In genomic region chr20:49589747-49590146, GRCh38 we compare ENCODE assay signal across 21 cellular contexts. TPM values are rescaled to one million over a fixed set of nuclear protein-coding genes. Genes with fewer than 3 reads are reported as not detected.
DNase-seq lines count a peak whose midpoint lies in the region; ATAC-seq and TF ChIP-seq lines count a peak whose summit lies in the region.
"Had no signal": no experiment of that assay in that cellular context is flagged by ENCODE, and none has a peak within 500 bp of the region (broad histone marks: within the 10 kb centered on the region; RNA-seq: fewer than 3 reads in every experiment).

No MANE protein-coding gene starts in this region.

- H4K91ac ChIP-seq in mesenchymal stem cell (ENCODE audit: low read length), result no peak overlapping the region

- no peak overlapping the region for H3K4me2 ChIP-seq in mesenchymal stem cell (ENCODE audit: low read length, poor library complexity, severe bottlenecking)

- H3K79me1 ChIP-seq in mesenchymal stem cell (replicated peaks; ENCODE audit: low read length, poor library complexity, severe bottlenecking), result no peaks in the 10 kb centered on the region

- TF ChIP-seq POLR2A in vagina (IDR thresholded peaks at IDR 0.05), result no peak

- H3K4me1 ChIP-seq in mesenchymal stem cell (ENCODE audit: control insufficient read depth, insufficient read depth, low read depth, low read length), result peaks cover 18% of the 10 kb centered on the region
- H3K4me1 ChIP-seq in vagina, result peaks cover 62% of the 10 kb centered on the region
- H3K4me1 ChIP-seq: foreskin keratinocyte had no signal

- no peaks in the 10 kb centered on the region for H3K27me3 Mint-ChIP-seq in T-helper 2 cell treated with Interferon-gamma antibody and Interleukin-4, amounts not matched to agents 5 μg/mL and 100 μg/mL, for 36 hours (ENCODE audit: low read depth)
- no peaks in the 10 kb centered on the region for H3K27me3 Mint-ChIP-seq in stimulated activated naive CD8-positive, alpha-beta T cell treated with anti-CD3 and anti-CD28 coated beads, Interleukin-15, Interleukin-2, amounts not matched to agents 100 ng/mL and 50 ng/mL, for 24 hours

- H3K4me1 Mint-ChIP-seq in T-helper 2 cell treated with Interferon-gamma antibody and Interleukin-4, amounts not matched to agents 5 μg/mL and 100 μg/mL, for 36 hours (ENCODE audit: low read depth), result peaks cover 65% of the 10 kb centered on the region
- H3K4me1 Mint-ChIP-seq in stimulated activated naive CD8-positive, alpha-beta T cell treated with anti-CD3 and anti-CD28 coated beads, Interleukin-15, Interleukin-2, amounts not matched to agents 100 ng/mL and 50 ng/mL, for 24 hours (ENCODE audit: low read depth), result peaks cover 80% of the 10 kb centered on the region

- no peak overlapping the region for H2BK120ac ChIP-seq in mesenchymal stem cell (ENCODE audit: low read depth, low read length)

- no peak overlapping the region for H2BK5ac ChIP-seq in mesenchymal stem cell (ENCODE audit: low read depth, low read length, poor library complexity, severe bottlenecking)

- H2BK12ac ChIP-seq in mesenchymal stem cell (ENCODE audit: low read length in 2 of 2), result no peak overlapping the region

- H3K9me3 ChIP-seq in mesenchymal stem cell (ENCODE audit: control insufficient read depth, low read length) (no peaks in the 10 kb centered on the region), vagina (no peaks in the 10 kb centered on the region)

- no peak overlapping the region for H3K14ac ChIP-seq in mesenchymal stem cell (ENCODE audit: low read length in 2 of 2)

- H3K27me3 ChIP-seq in mesenchymal stem cell (ENCODE audit: control insufficient read depth in 1 of 2, insufficient read depth in 1 of 2, low read length in 2 of 2) (no peaks in the 10 kb centered on the region), vagina (no peaks in the 10 kb centered on the region)

- H3K9ac ChIP-seq in mesenchymal stem cell (ENCODE audit: low read length), result peak overlapping the region; percentile 77

- H3K27ac Mint-ChIP-seq in T-helper 2 cell treated with Interferon-gamma antibody and Interleukin-4, amounts not matched to agents 5 μg/mL and 100 μg/mL, for 36 hours, result peak overlapping the region; percentile 97
- peak overlapping the region; percentile 99 for H3K27ac Mint-ChIP-seq in stimulated activated naive CD8-positive, alpha-beta T cell treated with anti-CD3 and anti-CD28 coated beads, Interleukin-15, Interleukin-2, amounts not matched to agents 100 ng/mL and 50 ng/mL, for 24 hours

- H3K27ac ChIP-seq in mesenchymal stem cell (ENCODE audit: low read length, poor library complexity, severe bottlenecking), result no peak overlapping the region
- peak overlapping the region; percentile 36 for H3K27ac ChIP-seq in vagina
- H3K27ac ChIP-seq: foreskin keratinocyte had no signal

- intact Hi-C loops in vagina (cut with DNase I), result no loop called here

- H3K4me3 Mint-ChIP-seq in T-helper 2 cell treated with Interferon-gamma antibody and Interleukin-4, amounts not matched to agents 5 μg/mL and 100 μg/mL, for 36 hours, result peak overlapping the region; percentile 63
- peak overlapping the region; percentile 81 for H3K4me3 Mint-ChIP-seq in stimulated activated naive CD8-positive, alpha-beta T cell treated with anti-CD3 and anti-CD28 coated beads, Interleukin-15, Interleukin-2, amounts not matched to agents 100 ng/mL and 50 ng/mL, for 24 hours

- ATAC-seq in stimulated activated naive CD8-positive, alpha-beta T cell treated with anti-CD3 and anti-CD28 coated beads, Interleukin-15, Interleukin-2, amounts not matched to agents 100 U/mL and 50 U/mL, for 24 hours, result no peak
- no peak for ATAC-seq in HG02852 (IDR thresholded peaks at IDR 0.05; ENCODE audit: unreplicated experiment)
- ATAC-seq: foreskin keratinocyte, HCT116 had no signal

- no peak overlapping the region for H3K18ac ChIP-seq in mesenchymal stem cell (ENCODE audit: low read depth in 1 of 2, low read length in 2 of 2)

- no peak for TF ChIP-seq CTCF in vagina (IDR thresholded peaks at IDR 0.05)

- H2AK5ac ChIP-seq in mesenchymal stem cell (ENCODE audit: low read length, severe bottlenecking), result peak overlapping the region; percentile 24

- peaks cover 16% of the 10 kb centered on the region for H3K9me3 Mint-ChIP-seq in T-helper 2 cell treated with Interferon-gamma antibody and Interleukin-4, amounts not matched to agents 5 μg/mL and 100 μg/mL, for 36 hours
- H3K9me3 Mint-ChIP-seq in stimulated activated naive CD8-positive, alpha-beta T cell treated with anti-CD3 and anti-CD28 coated beads, Interleukin-15, Interleukin-2, amounts not matched to agents 100 ng/mL and 50 ng/mL, for 24 hours, result peaks cover 14% of the 10 kb centered on the region

- H3K4me3 ChIP-seq in mesenchymal stem cell (ENCODE audit: insufficient read depth in 1 of 2, low read depth in 1 of 2, low read length in 2 of 2), result no peak overlapping the region
- no peak overlapping the region for H3K4me3 ChIP-seq in vagina

- no peak overlapping the region for H3K4ac ChIP-seq in mesenchymal stem cell (ENCODE audit: low read depth in 1 of 2, low read length in 2 of 2)

- H4K8ac ChIP-seq in mesenchymal stem cell (ENCODE audit: low read length), result no peak overlapping the region

- H2BK15ac ChIP-seq in mesenchymal stem cell (ENCODE audit: low read depth, poor library complexity, severe bottlenecking), result no peak overlapping the region

- DNase-seq in T-helper 2 cell treated with Interferon-gamma antibody and Interleukin-4, amounts not matched to agents 5 μg/mL and 100 μg/mL, for 36 hours (ENCODE audit: low spot score), result no peak
- DNase-seq in T-helper 2 cell (no peak), mesenchymal stem cell (no peak), vagina (ENCODE audit: extremely low spot score in 2 of 2) (no peak), medulla oblongata (ENCODE audit: extremely low spot score) (no peak)
- DNase-seq in stimulated activated naive CD8-positive, alpha-beta T cell treated with anti-CD3 and anti-CD28 coated beads, Interleukin-15, Interleukin-2, amounts not matched to agents 100 U/mL and 50 U/mL, for 24 hours, result no peak
- DNase-seq: 8988T; activated gamma-delta T cell; anterior cingulate cortex; central memory CD4-positive, alpha-beta T cell; EL; foreskin keratinocyte; kidney glomerular epithelial cell; NCI-H1092; NCI-H2029; NCI-H345; stimulated activated CD4-positive, alpha-beta T cell treated with anti-CD3 and anti-CD28 coated beads, Interleukin-12 subunit alpha, Interleukin-12 subunit beta, amount 100 ng/mL, for 4 hours had no signal

- no peak overlapping the region for H3K23ac ChIP-seq in mesenchymal stem cell (ENCODE audit: low read length in 2 of 2)

- H3K36me3 ChIP-seq in mesenchymal stem cell (ENCODE audit: control insufficient read depth in 1 of 2, insufficient read depth in 2 of 2, low read depth in 1 of 2, low read length in 2 of 2), result no peaks in the 10 kb centered on the region
- H3K36me3 ChIP-seq in vagina, result no peaks in the 10 kb centered on the region

- 74% methylated on average over 6 of the region's 6 CpGs for WGBS in mesenchymal stem cell

- peaks cover 36% of the 10 kb centered on the region for H3K36me3 Mint-ChIP-seq in T-helper 2 cell treated with Interferon-gamma antibody and Interleukin-4, amounts not matched to agents 5 μg/mL and 100 μg/mL, for 36 hours (ENCODE audit: low read depth)
- peaks cover 19% of the 10 kb centered on the region for H3K36me3 Mint-ChIP-seq in stimulated activated naive CD8-positive, alpha-beta T cell treated with anti-CD3 and anti-CD28 coated beads, Interleukin-15, Interleukin-2, amounts not matched to agents 100 ng/mL and 50 ng/mL, for 24 hours (ENCODE audit: low read depth)

- H2AFZ ChIP-seq in mesenchymal stem cell (ENCODE audit: low read depth, low read length), result no peak overlapping the region

RNA-seq across cellular contexts. Expression of gene PTGIS, which starts 21.8 kb away (rescaled TPM):
- 0.01 TPM for polyA plus RNA-seq in mesenchymal stem cell (2013, experiment 1 of 2)
- 0.01 TPM for polyA plus RNA-seq in mesenchymal stem cell (2013, experiment 2 of 2)
- 51.1 TPM for total RNA-seq in vagina
- total RNA-seq: epithelial cell of proximal tubule, foreskin keratinocyte had no signal
- polyA plus RNA-seq: foreskin keratinocyte had no signal
